Comparison of ENCODE assay signal across 11 cellular contexts in genomic region chr17:43702636-43703035, GRCh38. TPM values are rescaled to one million over a fixed set of nuclear protein-coding genes. Genes with fewer than 3 reads are reported as not detected.
DNase-seq lines count a peak whose midpoint lies in the region; ATAC-seq and TF ChIP-seq lines count a peak whose summit lies in the region.
"Had no signal": no experiment of that assay in that cellular context is flagged by ENCODE, and none has a peak within 500 bp of the region (broad histone marks: within the 10 kb centered on the region; RNA-seq: fewer than 3 reads in every experiment).

No MANE protein-coding gene starts in this region.

- TF ChIP-seq CTCF in neural progenitor cell (IDR thresholded peaks at IDR 0.05), result no peak
- no peak for TF ChIP-seq CTCF in adrenal gland (IDR thresholded peaks at IDR 0.05)

- H3K9me3 ChIP-seq in T-helper 17 cell (ENCODE audit: control insufficient read depth, low read length, poor library complexity, severe bottlenecking) (no peaks in the 10 kb centered on the region), neural progenitor cell (ENCODE audit: low read depth) (no peaks in the 10 kb centered on the region), adrenal gland (replicated peaks in 1 of 3) (no peaks in the 10 kb centered on the region)

- no peak overlapping the region for H3K4me3 Mint-ChIP-seq in activated T-cell treated with anti-CD3 and anti-CD28 coated beads, Interleukin-2, amount 50 U/mL, for 4 hours
- H3K4me3 Mint-ChIP-seq in T-helper 17 cell (no peak overlapping the region), neural progenitor cell (no peak overlapping the region)
- H3K4me3 Mint-ChIP-seq: T-cell had no signal

- intact Hi-C loops in adrenal gland (cut with DNase I), result no loop called here

- no peak overlapping the region for H3K9ac ChIP-seq in neural progenitor cell

- peaks cover 18% of the 10 kb centered on the region for H3K27me3 Mint-ChIP-seq in activated T-cell treated with anti-CD3 and anti-CD28 coated beads, Interleukin-2, amount 50 U/mL, for 4 hours (ENCODE audit: low read depth)
- peaks cover 45% of the 10 kb centered on the region for H3K27me3 Mint-ChIP-seq in T-helper 17 cell
- H3K27me3 Mint-ChIP-seq in neural progenitor cell (ENCODE audit: insufficient read depth, low read depth), result peaks cover 9% of the 10 kb centered on the region

- no peaks in the 10 kb centered on the region for H3K36me3 Mint-ChIP-seq in activated T-cell treated with anti-CD3 and anti-CD28 coated beads, Interleukin-2, amount 50 U/mL, for 4 hours (ENCODE audit: insufficient read depth)
- H3K36me3 Mint-ChIP-seq in T-helper 17 cell (ENCODE audit: low read depth), result no peaks in the 10 kb centered on the region
- no peaks in the 10 kb centered on the region for H3K36me3 Mint-ChIP-seq in neural progenitor cell
- H3K36me3 Mint-ChIP-seq: T-cell had no signal

- H4K20me1 ChIP-seq in neural progenitor cell (ENCODE audit: low read depth), result no peaks in the 10 kb centered on the region

- peaks cover 7% of the 10 kb centered on the region for H3K4me1 Mint-ChIP-seq in activated T-cell treated with anti-CD3 and anti-CD28 coated beads, Interleukin-2, amount 50 U/mL, for 4 hours (ENCODE audit: low read depth)
- H3K4me1 Mint-ChIP-seq in T-helper 17 cell, result peaks cover 2% of the 10 kb centered on the region
- H3K4me1 Mint-ChIP-seq in neural progenitor cell, result peaks cover 28% of the 10 kb centered on the region

- H3K9me3 Mint-ChIP-seq in activated T-cell treated with anti-CD3 and anti-CD28 coated beads, Interleukin-2, amount 50 U/mL, for 4 hours, result no peaks in the 10 kb centered on the region
- no peaks in the 10 kb centered on the region for H3K9me3 Mint-ChIP-seq in neural progenitor cell
- H3K9me3 Mint-ChIP-seq: T-cell had no signal

- H3K36me3 ChIP-seq in neural progenitor cell (no peaks in the 10 kb centered on the region), adrenal gland (replicated peaks in 1 of 2) (no peaks in the 10 kb centered on the region)

- H3K4me3 ChIP-seq in neural progenitor cell, result no peak overlapping the region
- no peak overlapping the region for H3K4me3 ChIP-seq in adrenal gland

- WGBS in adrenal gland, 4 donors, result 76 to 92% (median 84%) methylated on average over 4 of the region's 4 CpGs

- H3K27ac ChIP-seq in neural progenitor cell (no peak overlapping the region), adrenal gland (no peak overlapping the region)

- peak; percentile 66 to 67 for ATAC-seq in activated T-cell treated with anti-CD3 and anti-CD28 coated beads, Interleukin-2, amount 50 U/mL, for 4 hours
- ATAC-seq in T-helper 17 cell (peak; percentile 48), HG02610 (IDR thresholded peaks at IDR 0.05; ENCODE audit: unreplicated experiment) (no peak)

- H3K4me2 ChIP-seq in neural progenitor cell, result no peak overlapping the region

- H3K27ac Mint-ChIP-seq in T-helper 17 cell (no peak overlapping the region), neural progenitor cell (peak overlapping the region; percentile 39)
- H3K27ac Mint-ChIP-seq: IgD-negative memory B cell, T-cell had no signal

- H3F3A ChIP-seq in neural progenitor cell (ENCODE audit: low read depth), result peaks cover 5% of the 10 kb centered on the region

- TF ChIP-seq POLR2A in adrenal gland (IDR thresholded peaks at IDR 0.05), result no peak

- no peaks in the 10 kb centered on the region for H3K79me2 ChIP-seq in neural progenitor cell (ENCODE audit: low read depth)

- H3K27me3 ChIP-seq in neural progenitor cell (no peaks in the 10 kb centered on the region), adrenal gland (no peaks in the 10 kb centered on the region)

- TF ChIP-seq EP300 in Ishikawa (IDR thresholded peaks at IDR 0.05; ENCODE audit: borderline replicate concordance), result no peak

- no peak for DNase-seq in activated T-cell treated with anti-CD3 and anti-CD28 coated beads, Interleukin-2, amount 50 U/mL, for 4 hours
- no peak for DNase-seq in activated T-cell treated with anti-CD3 and anti-CD28 coated beads, Interleukin-2, amount 50 U/mL, for 1 hour
- DNase-seq in T-helper 17 cell, result no peak
- no peak for DNase-seq in neural progenitor cell (ENCODE audit: low spot score)
- DNase-seq in adrenal gland, result no peak
- no peak for DNase-seq in KG1 (lab: John Stamatoyannopoulos, UW)

- TF ChIP-seq RAD21 in Ishikawa (IDR thresholded peaks at IDR 0.05; ENCODE audit: low read depth), result no peak

- H3K4me1 ChIP-seq in neural progenitor cell (peaks cover 8% of the 10 kb centered on the region), adrenal gland (replicated peaks in 1 of 2) (no peaks in the 10 kb centered on the region)

- H2AFZ ChIP-seq in neural progenitor cell (replicated peaks), result no peak overlapping the region

TF ChIP-seq in Ishikawa, 13 proteins besides CTCF, POLR2A, EP300 and RAD21:
- TF ChIP-seq USF1 (IDR thresholded peaks at IDR 0.05) (peak; percentile 94), TCF12 (IDR thresholded peaks at IDR 0.05; ENCODE audit: low read depth) (no peak), CREB1 (IDR thresholded peaks at IDR 0.05; ENCODE audit: low read depth) (no peak)
TF ChIP-seq in Ishikawa: peak in this region for 1.

RNA-seq across cellular contexts. Expression of gene MEOX1, which starts 40.9 kb away (rescaled TPM):
- under 1 TPM; 0.21 to 0.35 (median 0.24) TPM for total RNA-seq in activated T-cell treated with anti-CD3 and anti-CD28 coated beads, Interleukin-2, amount 50 U/mL, for 4 hours
- total RNA-seq in T-helper 17 cell (1 to 10 TPM; 5.5 to 6.0 TPM), neural progenitor cell (ENCODE audit: low replicate concordance) (0.59 TPM in 1 of 2 replicates, not detected in the other), adrenal gland (under 1 TPM in 6 of 8 donors, not detected in 2; 0.11 to 0.87 (median 0.40) TPM)
- polyA plus RNA-seq in adrenal gland, result 1 to 10 TPM in 1 of 3 donors, under 1 TPM in 2; 0.16 to 6.6 (median 0.72) TPM
- polyA plus RNA-seq: IgD-negative memory B cell had no signal

RNA-seq across cellular contexts. Expression of gene SOST, which starts 56.0 kb away (rescaled TPM):
- not detected for total RNA-seq in activated T-cell treated with anti-CD3 and anti-CD28 coated beads, Interleukin-2, amount 50 U/mL, for 4 hours
- total RNA-seq in T-helper 17 cell, result not detected
- total RNA-seq in neural progenitor cell (ENCODE audit: low replicate concordance), result 0.06 TPM in 1 of 2 replicates, not detected in the other
- total RNA-seq in adrenal gland, result not detected
- polyA plus RNA-seq in adrenal gland, result not detected
- total RNA-seq: kidney epithelial cell, T-cell had no signal
- polyA plus RNA-seq: IgD-negative memory B cell had no signal
